11 cellular contexts compared by ENCODE assay signal in genomic region chr3:64327039-64327804, GRCh38.
A peak's percentile ranks its signal among the peaks of the same experiment; 100 is the strongest.
DNase-seq lines count a peak whose midpoint lies in the region; ATAC-seq and TF ChIP-seq lines count a peak whose summit lies in the region.
"Had no signal": no experiment of that assay in that cellular context is flagged by ENCODE, and none has a peak within 500 bp of the region (broad histone marks: within the 10 kb centered on the region; RNA-seq: fewer than 3 reads in every experiment).

No MANE protein-coding gene starts in this region.

- peaks cover 2% of the 10 kb centered on the region for H3K9me3 Mint-ChIP-seq in glutamatergic neuron (ENCODE audit: unreplicated experiment)
- H3K9me3 Mint-ChIP-seq: activated T-cell treated with anti-CD3 and anti-CD28 coated beads, Interleukin-2, amount 50 U/mL, for 24 hours had no signal

- peaks cover 20% of the 10 kb centered on the region for H3K4me1 Mint-ChIP-seq in glutamatergic neuron (ENCODE audit: low read depth, unreplicated experiment)

- no peak overlapping the region for H3K4me3 Mint-ChIP-seq in glutamatergic neuron (ENCODE audit: unreplicated experiment)
- H3K4me3 Mint-ChIP-seq: activated T-cell treated with anti-CD3 and anti-CD28 coated beads, Interleukin-2, amount 50 U/mL, for 24 hours had no signal

- H3K27ac Mint-ChIP-seq in glutamatergic neuron (ENCODE audit: unreplicated experiment): peak overlapping the region; percentile 28
- H3K27ac Mint-ChIP-seq: activated T-cell treated with anti-CD3 and anti-CD28 coated beads, Interleukin-2, amount 50 U/mL, for 24 hours had no signal

- no peaks in the 10 kb centered on the region for H3K36me3 ChIP-seq in adrenal gland (replicated peaks in 1 of 2)
- no peaks in the 10 kb centered on the region for H3K36me3 ChIP-seq in upper lobe of left lung

- intact Hi-C loops in adrenal gland (cut with DNase I): no loop called here

- TF ChIP-seq CTCF in adrenal gland (IDR thresholded peaks at IDR 0.05) (no peak), glutamatergic neuron (IDR thresholded peaks at IDR 0.05; ENCODE audit: partially characterized antibody, unreplicated experiment) (no peak), upper lobe of left lung (IDR thresholded peaks at IDR 0.05) (no peak)

- peaks cover 2% of the 10 kb centered on the region for H3K27me3 Mint-ChIP-seq in glutamatergic neuron (ENCODE audit: unreplicated experiment)

- H3K9me3 ChIP-seq in adrenal gland (replicated peaks in 1 of 3): no peaks in the 10 kb centered on the region
- H3K9me3 ChIP-seq in upper lobe of left lung: no peaks in the 10 kb centered on the region

- ATAC-seq in upper lobe of left lung (ENCODE audit: low FRiP score in 2 of 2) (peak; percentile 85 to 93), GM18505 (IDR thresholded peaks at IDR 0.05; ENCODE audit: unreplicated experiment) (no peak), HG03354 (IDR thresholded peaks at IDR 0.05; ENCODE audit: poor library complexity, severe bottlenecking, unreplicated experiment) (no peak), GM21737 (IDR thresholded peaks at IDR 0.05; ENCODE audit: unreplicated experiment) (no peak)

- 60 to 84% (median 71%) methylated on average over 11 of the region's 11 CpGs for WGBS in adrenal gland, 4 donors
- WGBS in upper lobe of left lung, 2 donors: 54 to 72% methylated on average over 11 of the region's 11 CpGs

- TF ChIP-seq EP300 in upper lobe of left lung (IDR thresholded peaks at IDR 0.05): peak in 2 of 4 donors; percentile 18 to 63

- H3K4me1 ChIP-seq in adrenal gland (replicated peaks in 1 of 2) (no peaks in the 10 kb centered on the region), upper lobe of left lung (peaks cover 0 to 11% (median 1%) of the 10 kb centered on the region in 4 donors)

- H3K27ac ChIP-seq in adrenal gland: peak overlapping the region in 3 of 5 donors; percentile 45 to 80 (median 73)
- peak overlapping the region; percentile 72 to 90 (median 80) for H3K27ac ChIP-seq in upper lobe of left lung

- no peak overlapping the region for H3K4me3 ChIP-seq in adrenal gland
- H3K4me3 ChIP-seq in upper lobe of left lung: peak overlapping the region in 1 of 4 donors; percentile 13

- peak in 6 of 7 donors; percentile 27 to 85 (median 36) for DNase-seq in adrenal gland
- DNase-seq in glutamatergic neuron: no peak
- DNase-seq in occipital lobe (lab: John Stamatoyannopoulos, UW): peak; percentile 54
- no peak for DNase-seq in upper lobe of left lung
- DNase-seq in KBM-7: no peak
- DNase-seq: activated T-cell treated with anti-CD3 and anti-CD28 coated beads, Interleukin-2, amount 50 U/mL, for 24 hours; NCI-H1048; small intestine had no signal

- TF ChIP-seq POLR2A in adrenal gland (IDR thresholded peaks at IDR 0.05) (no peak), upper lobe of left lung (IDR thresholded peaks at IDR 0.05) (no peak), GM18505 (IDR thresholded peaks at IDR 0.05; ENCODE audit: borderline replicate concordance, extremely low read depth, insufficient read depth, insufficient read length) (no peak)

- H3K27me3 ChIP-seq in adrenal gland: no peaks in the 10 kb centered on the region
- H3K27me3 ChIP-seq in upper lobe of left lung: no peaks in the 10 kb centered on the region

- in situ Hi-C loops in KBM-7 (cut with MboI; ENCODE audit: low pct_unique_long_range_greater_than_20kb, low sequenced_read_pairs): no loop called here

- H3K36me3 Mint-ChIP-seq in glutamatergic neuron (ENCODE audit: unreplicated experiment): peaks cover 4% of the 10 kb centered on the region

Comparison
In these comparisons a context has a peak if more than half of its experiments do, and no peak if none do; other contexts are left out.
1. DNase-seq: peak in adrenal gland (6 of 7) and occipital lobe (single experiment); none in glutamatergic neuron (single experiment), upper lobe of left lung (0 of 2) and KBM-7 (single experiment).
2. ATAC-seq: peak in upper lobe of left lung (2 of 2); none in GM18505 (single experiment), HG03354 (single experiment) and GM21737 (single experiment).